28 cellular contexts compared by ENCODE assay signal in genomic region chr20:36521526-36521925, GRCh38. TPM values are rescaled to one million over a fixed set of nuclear protein-coding genes. Genes with fewer than 3 reads are reported as not detected.
DNase-seq lines count a peak whose midpoint lies in the region; ATAC-seq and TF ChIP-seq lines count a peak whose summit lies in the region.
"Had no signal": no experiment of that assay in that cellular context is flagged by ENCODE, and none has a peak within 500 bp of the region (broad histone marks: within the 10 kb centered on the region; RNA-seq: fewer than 3 reads in every experiment).

No MANE protein-coding gene starts in this region.

- peaks cover 0 to 2% of the 10 kb centered on the region in 2 donors for H3K36me3 Mint-ChIP-seq in activated T-cell treated with anti-CD3 and anti-CD28 coated beads, Interleukin-2, amount 50 U/mL, for 72 hours (ENCODE audit: insufficient read depth in 2 of 2)
- peaks cover 21% of the 10 kb centered on the region for H3K36me3 Mint-ChIP-seq in activated T-cell treated with anti-CD3 and anti-CD28 coated beads, Interleukin-2, amount 50 U/mL, for 4 hours (ENCODE audit: insufficient read depth)
- H3K36me3 Mint-ChIP-seq in central memory CD8-positive, alpha-beta T cell (ENCODE audit: insufficient read depth), result peaks cover 19% of the 10 kb centered on the region
- peaks cover 0 to 4% of the 10 kb centered on the region in 2 donors for H3K36me3 Mint-ChIP-seq in naive B cell

- no peaks in the 10 kb centered on the region for H3K9me3 Mint-ChIP-seq in activated T-cell treated with anti-CD3 and anti-CD28 coated beads, Interleukin-2, amount 50 U/mL, for 72 hours
- no peaks in the 10 kb centered on the region for H3K9me3 Mint-ChIP-seq in activated T-cell treated with anti-CD3 and anti-CD28 coated beads, Interleukin-2, amount 50 U/mL, for 4 hours
- no peaks in the 10 kb centered on the region for H3K9me3 Mint-ChIP-seq in central memory CD8-positive, alpha-beta T cell
- H3K9me3 Mint-ChIP-seq in naive B cell, result no peaks in the 10 kb centered on the region
- H3K9me3 Mint-ChIP-seq: CD14-positive monocyte; mesothelial cell of epicardium; stimulated activated naive B cell treated with anti-CD40 and anti-IgM and Interleukin-4, amounts not matched to agents 10 μg/mL and 1 μg/mL and 100 μg/mL, for 72 hours; T-cell had no signal

- no peaks in the 10 kb centered on the region for H3K27me3 Mint-ChIP-seq in activated T-cell treated with anti-CD3 and anti-CD28 coated beads, Interleukin-2, amount 50 U/mL, for 72 hours (ENCODE audit: low read depth)
- H3K27me3 Mint-ChIP-seq in activated T-cell treated with anti-CD3 and anti-CD28 coated beads, Interleukin-2, amount 50 U/mL, for 4 hours (ENCODE audit: low read depth), result no peaks in the 10 kb centered on the region
- no peaks in the 10 kb centered on the region for H3K27me3 Mint-ChIP-seq in central memory CD8-positive, alpha-beta T cell
- no peaks in the 10 kb centered on the region for H3K27me3 Mint-ChIP-seq in naive B cell
- H3K27me3 Mint-ChIP-seq: stimulated activated naive B cell treated with anti-CD40 and anti-IgM and Interleukin-4, amounts not matched to agents 10 μg/mL and 1 μg/mL and 100 μg/mL, for 72 hours; T-cell had no signal

- peaks cover 17% of the 10 kb centered on the region for H3K4me1 Mint-ChIP-seq in activated T-cell treated with anti-CD3 and anti-CD28 coated beads, Interleukin-2, amount 50 U/mL, for 72 hours (ENCODE audit: low read depth)
- H3K4me1 Mint-ChIP-seq in activated T-cell treated with anti-CD3 and anti-CD28 coated beads, Interleukin-2, amount 50 U/mL, for 4 hours (ENCODE audit: low read depth), result no peaks in the 10 kb centered on the region
- H3K4me1 Mint-ChIP-seq in central memory CD8-positive, alpha-beta T cell, result no peaks in the 10 kb centered on the region
- peaks cover 0 to 29% (median 12%) of the 10 kb centered on the region in 3 donors for H3K4me1 Mint-ChIP-seq in naive B cell
- H3K4me1 Mint-ChIP-seq: mesothelial cell of epicardium, T-cell had no signal

- peaks cover 23% of the 10 kb centered on the region for H3K36me3 ChIP-seq in thoracic aorta

- H3K27ac ChIP-seq in thoracic aorta, result peak overlapping the region; percentile 6 to 64
- H3K27ac ChIP-seq: epithelial cell of prostate, HL-60, suprapubic skin had no signal

- H3K27ac Mint-ChIP-seq in activated T-cell treated with anti-CD3 and anti-CD28 coated beads, Interleukin-2, amount 50 U/mL, for 72 hours, result peak overlapping the region; percentile 94
- peak overlapping the region; percentile 30 for H3K27ac Mint-ChIP-seq in central memory CD8-positive, alpha-beta T cell (ENCODE audit: low read depth)
- peak overlapping the region; percentile 1 to 92 (median 69) for H3K27ac Mint-ChIP-seq in naive B cell
- H3K27ac Mint-ChIP-seq: mesothelial cell of epicardium; stimulated activated naive B cell treated with anti-CD40 and anti-IgM and Interleukin-4, amounts not matched to agents 10 μg/mL and 1 μg/mL and 100 μg/mL, for 72 hours; T-cell had no signal

- peaks cover 8 to 47% of the 10 kb centered on the region in 2 donors for H3K4me1 ChIP-seq in thoracic aorta (ENCODE audit: control insufficient read depth in 1 of 2, low read depth in 2 of 2)
- H3K4me1 ChIP-seq: suprapubic skin had no signal

- no peak overlapping the region for H3K4me3 Mint-ChIP-seq in activated T-cell treated with anti-CD3 and anti-CD28 coated beads, Interleukin-2, amount 50 U/mL, for 72 hours
- no peak overlapping the region for H3K4me3 Mint-ChIP-seq in activated T-cell treated with anti-CD3 and anti-CD28 coated beads, Interleukin-2, amount 50 U/mL, for 4 hours
- H3K4me3 Mint-ChIP-seq in central memory CD8-positive, alpha-beta T cell, result no peak overlapping the region
- H3K4me3 Mint-ChIP-seq in naive B cell, result no peak overlapping the region
- H3K4me3 Mint-ChIP-seq: CD14-positive monocyte; mesothelial cell of epicardium; stimulated activated naive B cell treated with anti-CD40 and anti-IgM and Interleukin-4, amounts not matched to agents 10 μg/mL and 1 μg/mL and 100 μg/mL, for 72 hours; T-cell had no signal

- H3K4me3 ChIP-seq in thoracic aorta, result no peak overlapping the region
- H3K4me3 ChIP-seq: suprapubic skin had no signal

- no peak for ATAC-seq in activated T-cell treated with anti-CD3 and anti-CD28 coated beads, Interleukin-2, amount 50 U/mL, for 72 hours (replicated peaks in 1 of 2)
- ATAC-seq in activated T-cell treated with anti-CD3 and anti-CD28 coated beads, Interleukin-2, amount 50 U/mL, for 4 hours, result no peak
- no peak for ATAC-seq in central memory CD8-positive, alpha-beta T cell (replicated peaks; ENCODE audit: extremely low read depth, poor library complexity, severe bottlenecking)
- ATAC-seq in naive B cell (ENCODE audit: low read depth in 2 of 2) (no peak), thoracic aorta (ENCODE audit: insufficient number of reproducible peaks, low FRiP score, low read depth) (no peak), HG02610 (IDR thresholded peaks at IDR 0.05; ENCODE audit: unreplicated experiment) (no peak), HG03571 (IDR thresholded peaks at IDR 0.05; ENCODE audit: unreplicated experiment) (no peak)
- ATAC-seq: left ventricle myocardium superior; PC-3; stimulated activated naive B cell treated with anti-CD40 and anti-IgM and Interleukin-4, amounts not matched to agents 10 μg/mL and 1 μg/mL and 100 μg/mL, for 72 hours; T-cell had no signal

- DNase-seq in activated T-cell treated with anti-CD3 and anti-CD28 coated beads, Interleukin-2, amount 50 U/mL, for 72 hours, result no peak
- no peak for DNase-seq in activated T-cell treated with anti-CD3 and anti-CD28 coated beads, Interleukin-2, amount 50 U/mL, for 4 hours
- DNase-seq in central memory CD8-positive, alpha-beta T cell (ENCODE audit: low spot score in 2 of 2), result no peak
- DNase-seq in naive B cell, result no peak
- DNase-seq in thoracic aorta (ENCODE audit: low spot score), result no peak
- DNase-seq in hepatic stellate cell (ENCODE audit: low spot score), result no peak
- DNase-seq: activated CD4-positive, alpha-beta T cell treated with anti-CD3 and anti-CD28 coated beads, Interleukin-2, amount 50 U/mL, for 1 hour; activated naive CD4-positive, alpha-beta T cell treated with Interleukin-2 at 50 U/mL for 16 hours; activated T-cell treated with anti-CD3 and anti-CD28 coated beads, Interleukin-2, amount 50 U/mL, for 48 hours; amniotic stem cell; DND-41; GF-D8; GOT3; KG1; left ventricle myocardium superior; NCI-H1092 treated with DMSO at 0.1 percent for 48 hours; NCI-H187 treated with DMSO at 0.1 percent for 48 hours; NCI-H524 treated with DMSO at 0.1 percent for 48 hours; PC-3; stimulated activated naive B cell treated with anti-CD40 and anti-IgM and Interleukin-4, amounts not matched to agents 10 μg/mL and 1 μg/mL and 100 μg/mL, for 72 hours; T-cell had no signal

- no peak for TF ChIP-seq CTCF in thoracic aorta (IDR thresholded peaks at IDR 0.05)

- no peaks in the 10 kb centered on the region for H3K9me3 ChIP-seq in thoracic aorta
- H3K9me3 ChIP-seq: suprapubic skin had no signal

- H3K27me3 ChIP-seq in thoracic aorta (replicated peaks; ENCODE audit: insufficient read depth), result no peaks in the 10 kb centered on the region
- H3K27me3 ChIP-seq: suprapubic skin had no signal

RNA-seq across cellular contexts. Expression of gene MYL9, which starts 19.8 kb away (rescaled TPM):
- 1 to 10 TPM in 1 of 2 donors, under 1 TPM in 1; 0.62 to 2.0 TPM for total RNA-seq in activated T-cell treated with anti-CD3 and anti-CD28 coated beads, Interleukin-2, amount 50 U/mL, for 72 hours
- total RNA-seq in activated T-cell treated with anti-CD3 and anti-CD28 coated beads, Interleukin-2, amount 50 U/mL, for 4 hours, result 1 to 10 TPM in 1 of 3 donors, under 1 TPM in 2; 0.90 to 1.2 (median 0.98) TPM
- 1 to 10 TPM in 2 of 6 donors, under 1 TPM in 4; 0.13 to 2.5 (median 0.78) TPM for polyA plus RNA-seq in naive B cell (ENCODE audit: low read depth in 6 of 6)
- total RNA-seq in thoracic aorta, result 1,000 to 10,000 TPM in 1 of 2 donors, 100 to 1,000 TPM in 1; 531 to 1,491 TPM

RNA-seq across cellular contexts. Expression of gene TGIF2, which starts 51.9 kb away (rescaled TPM):
- 10 to 100 TPM; 47.3 to 58.4 TPM for total RNA-seq in activated T-cell treated with anti-CD3 and anti-CD28 coated beads, Interleukin-2, amount 50 U/mL, for 72 hours
- 10 to 100 TPM; 62.2 to 63.9 (median 62.5) TPM for total RNA-seq in activated T-cell treated with anti-CD3 and anti-CD28 coated beads, Interleukin-2, amount 50 U/mL, for 4 hours
- polyA plus RNA-seq in naive B cell (ENCODE audit: low read depth in 6 of 6), result 10 to 100 TPM; 33.3 to 50.5 (median 39.9) TPM
- total RNA-seq in thoracic aorta, result 10 to 100 TPM; 13.4 to 14.2 TPM

Comparison
In these comparisons a context has a peak if more than half of its experiments do, and no peak if none do; other contexts are left out.
1. H3K27ac Mint-ChIP-seq: peak in every context shown above with its lines; median percentile 94 in activated T-cell treated with anti-CD3 and anti-CD28 coated beads, Interleukin-2, amount 50 U/mL, for 72 hours; 69 in naive B cell; 30 in central memory CD8-positive, alpha-beta T cell.
2. RNA of gene MYL9, which starts 19.8 kb away (total RNA-seq): 531 to 1,491 TPM in thoracic aorta; 0.62 to 2.0 TPM in activated T-cell treated with anti-CD3 and anti-CD28 coated beads, Interleukin-2, amount 50 U/mL, for 72 hours and 0.90 to 1.2 TPM in activated T-cell treated with anti-CD3 and anti-CD28 coated beads, Interleukin-2, amount 50 U/mL, for 4 hours; every median in the first group is over 100 times any median in the second.